ENCODE assay signal across 21 cellular contexts in genomic region chr2:223108376-223109100, GRCh38. TPM values are rescaled to one million over a fixed set of nuclear protein-coding genes. Genes with fewer than 3 reads are reported as not detected.
DNase-seq lines count a peak whose midpoint lies in the region; ATAC-seq lines count a peak whose summit lies in the region.
"Had no signal": no experiment of that assay in that cellular context is flagged by ENCODE, and none has a peak within 500 bp of the region (broad histone marks: within the 10 kb centered on the region; RNA-seq: fewer than 3 reads in every experiment).

No MANE protein-coding gene starts in this region.

- H3K27me3 Mint-ChIP-seq in activated CD8-positive, alpha-beta T cell treated with anti-CD3 and anti-CD28 coated beads, Interleukin-2, amount 10 ng/mL, durations not matched to agents 7 days and 5 days (ENCODE audit: low read depth) = no peaks in the 10 kb centered on the region
- H3K27me3 Mint-ChIP-seq: central memory CD8-positive, alpha-beta T cell; IgD-negative memory B cell had no signal

- WGBS in GM23248 (ENCODE audit: low coverage in 1 of 2, low lambda C conversion rate in 2 of 2, missing lambda C conversion rate in 2 of 2), 2 experiments = 31 to 35% methylated on average over 5 of the region's 5 CpGs

- peak; percentile 60 for DNase-seq in GM23248
- peak; percentile 71 to 78 for DNase-seq in SJSA1 (ENCODE audit: low read depth in 1 of 2, low spot score in 2 of 2)
- peak; percentile 72 for DNase-seq in fibroblast of the conjunctiva (ENCODE audit: low read depth)
- peak; percentile 23 for DNase-seq in renal cortical epithelial cell (ENCODE audit: low read depth)
- no peak for DNase-seq in globus pallidus (ENCODE audit: low spot score)
- DNase-seq in activated CD4-positive, alpha-beta T cell treated with anti-CD3 and anti-CD28 coated beads for 4 hours = no peak
- DNase-seq in activated CD8-positive, alpha-beta T cell treated with anti-CD3 and anti-CD28 coated beads, Interleukin-2, amount 10 ng/mL, durations not matched to agents 7 days and 5 days = no peak
- DNase-seq: activated CD4-positive, alpha-beta T cell treated with anti-CD3 and anti-CD28 coated beads for 36 hours; activated effector memory CD4-positive, alpha-beta T cell treated with Interleukin-2 at 50 U/mL for 16 hours; adrenal gland; effector CD8-positive, alpha-beta T cell; left cardiac atrium; NCI-H1092; NCI-H524; right cardiac atrium; stimulated activated CD4-positive, alpha-beta T cell treated with anti-CD3 and anti-CD28 coated beads, Interleukin-1b, Interleukin-23, amount 100 ng/mL, for 48 hours had no signal

- no peak overlapping the region for H2AFZ ChIP-seq in GM23248

- H3K9ac ChIP-seq in GM23248 = no peak overlapping the region

- no peaks in the 10 kb centered on the region for H3K9me3 Mint-ChIP-seq in activated CD8-positive, alpha-beta T cell treated with anti-CD3 and anti-CD28 coated beads, Interleukin-2, amount 10 ng/mL, durations not matched to agents 7 days and 5 days (ENCODE audit: insufficient read depth)

- H3K9me3 ChIP-seq in GM23248 (ENCODE audit: low read depth) = no peaks in the 10 kb centered on the region
- no peaks in the 10 kb centered on the region for H3K9me3 ChIP-seq in SJSA1 (replicated peaks)
- H3K9me3 ChIP-seq: adrenal gland had no signal

- no peak overlapping the region for H3K4me3 Mint-ChIP-seq in activated CD8-positive, alpha-beta T cell treated with anti-CD3 and anti-CD28 coated beads, Interleukin-2, amount 10 ng/mL, durations not matched to agents 7 days and 5 days
- H3K4me3 Mint-ChIP-seq: activated CD4-positive, alpha-beta T cell treated with anti-CD3 and anti-CD28 coated beads for 36 hours; central memory CD8-positive, alpha-beta T cell; IgD-negative memory B cell had no signal

- POLR2A ChIA-PET in activated CD8-positive, alpha-beta T cell treated with anti-CD3 and anti-CD28 coated beads, Interleukin-2, amount 10 ng/mL, durations not matched to agents 7 days and 5 days (lab: Charles Lee) = no interaction called here

- no peaks in the 10 kb centered on the region for H3K27me3 ChIP-seq in GM23248 (replicated peaks; ENCODE audit: insufficient read depth)
- no peaks in the 10 kb centered on the region for H3K27me3 ChIP-seq in SJSA1 (replicated peaks)
- H3K27me3 ChIP-seq: adrenal gland had no signal

- no peak for ATAC-seq in esophagus mucosa
- no peak for ATAC-seq in activated CD8-positive, alpha-beta T cell treated with anti-CD3 and anti-CD28 coated beads, Interleukin-2, amount 10 ng/mL, durations not matched to agents 7 days and 5 days
- ATAC-seq: activated CD4-positive, alpha-beta T cell treated with anti-CD3 and anti-CD28 coated beads for 36 hours; left cardiac atrium; right cardiac atrium had no signal

- no peaks in the 10 kb centered on the region for H3K4me1 Mint-ChIP-seq in activated CD8-positive, alpha-beta T cell treated with anti-CD3 and anti-CD28 coated beads, Interleukin-2, amount 10 ng/mL, durations not matched to agents 7 days and 5 days (ENCODE audit: low read depth)
- H3K4me1 Mint-ChIP-seq: activated CD4-positive, alpha-beta T cell treated with anti-CD3 and anti-CD28 coated beads for 36 hours; central memory CD8-positive, alpha-beta T cell; IgD-negative memory B cell had no signal

- no peak overlapping the region for H3K27ac Mint-ChIP-seq in activated CD8-positive, alpha-beta T cell treated with anti-CD3 and anti-CD28 coated beads, Interleukin-2, amount 10 ng/mL, durations not matched to agents 7 days and 5 days
- H3K27ac Mint-ChIP-seq: activated CD4-positive, alpha-beta T cell treated with anti-CD3 and anti-CD28 coated beads for 36 hours; IgD-negative memory B cell had no signal

- H3F3A ChIP-seq in GM23248 (ENCODE audit: insufficient read depth) = no peaks in the 10 kb centered on the region

- H4K20me1 ChIP-seq in GM23248 (ENCODE audit: insufficient read depth) = no peaks in the 10 kb centered on the region

- CTCF ChIA-PET in activated CD8-positive, alpha-beta T cell treated with anti-CD3 and anti-CD28 coated beads, Interleukin-2, amount 10 ng/mL, durations not matched to agents 7 days and 5 days (lab: Charles Lee) = no interaction called here

- H3K4me2 ChIP-seq in GM23248 (ENCODE audit: unreplicated experiment) = no peak overlapping the region

- H3K36me3 ChIP-seq in GM23248 (ENCODE audit: low read depth) (no peaks in the 10 kb centered on the region), SJSA1 (no peaks in the 10 kb centered on the region)
- H3K36me3 ChIP-seq: adrenal gland had no signal

- H3K4me1 ChIP-seq in GM23248 (ENCODE audit: insufficient read depth) (peaks cover 16% of the 10 kb centered on the region; the same call in 1 of the 2 replicates), SJSA1 (replicated peaks) (peaks cover 26% of the 10 kb centered on the region)
- H3K4me1 ChIP-seq: adrenal gland had no signal

- in situ Hi-C loops in GM23248 (cut with MboI) = loop anchor here (10.0 kb wide), 1 partner anchor 124 kb away; no protein-coding TSS in a partner anchor

- H3K9me2 ChIP-seq in GM23248 (ENCODE audit: insufficient read depth) = no peaks in the 10 kb centered on the region

- H3K36me3 Mint-ChIP-seq in activated CD8-positive, alpha-beta T cell treated with anti-CD3 and anti-CD28 coated beads, Interleukin-2, amount 10 ng/mL, durations not matched to agents 7 days and 5 days (ENCODE audit: low read depth) = no peaks in the 10 kb centered on the region
- H3K36me3 Mint-ChIP-seq: IgD-negative memory B cell had no signal

- H3K27ac ChIP-seq in GM23248 (peak overlapping the region; percentile 28), SJSA1 (peak overlapping the region; percentile 94)
- H3K27ac ChIP-seq: adrenal gland had no signal

- no peaks in the 10 kb centered on the region for H3K79me2 ChIP-seq in GM23248 (ENCODE audit: insufficient read depth)

- no peak overlapping the region for H3K4me3 ChIP-seq in GM23248
- no peak overlapping the region for H3K4me3 ChIP-seq in SJSA1
- H3K4me3 ChIP-seq: adrenal gland had no signal

RNA-seq across cellular contexts. Expression of gene KCNE4, which starts 56.5 kb away (rescaled TPM):
- total RNA-seq in GM23248 (2014; rRNA removed; shearing (Covaris generic)) = 3.8 and 5.9 TPM in 2 replicates
- polyA plus RNA-seq in GM23248 (2016; fragmentation: Nextera tagmentation; extraction: Ambion mirVana) = 3.1 and 3.3 TPM in 2 replicates
- total RNA-seq in SJSA1 (2014; rRNA removed; shearing (Covaris generic)) = 3.1 and 4.3 TPM in 2 replicates
- total RNA-seq in renal cortical epithelial cell (0.05 and 0.52 TPM in 2 replicates), esophagus mucosa (0.12 TPM)
- not detected for total RNA-seq in activated CD8-positive, alpha-beta T cell treated with anti-CD3 and anti-CD28 coated beads, Interleukin-2, amount 10 ng/mL, durations not matched to agents 7 days and 5 days
- total RNA-seq: activated CD4-positive, alpha-beta T cell treated with anti-CD3 and anti-CD28 coated beads for 36 hours; G401; OCI-LY7 had no signal
- polyA plus RNA-seq: IgD-negative memory B cell had no signal

Comparison
In these comparisons a context has a peak if more than half of its experiments do, and no peak if none do; other contexts are left out.
1. DNase-seq: peak in GM23248 (single experiment), SJSA1 (2 of 2), fibroblast of the conjunctiva (single experiment) and renal cortical epithelial cell (single experiment); none in globus pallidus (single experiment), activated CD4-positive, alpha-beta T cell treated with anti-CD3 and anti-CD28 coated beads for 4 hours (0 of 2) and activated CD8-positive, alpha-beta T cell treated with anti-CD3 and anti-CD28 coated beads, Interleukin-2, amount 10 ng/mL, durations not matched to agents 7 days and 5 days (single experiment).